In genomic region chr5:14039063-14039462, GRCh38 we compare ENCODE assay signal across 12 cellular contexts.
DNase-seq lines count a peak whose midpoint lies in the region; FAIRE-seq and TF ChIP-seq lines count a peak whose summit lies in the region.
"Had no signal": no experiment of that assay in that cellular context is flagged by ENCODE, and none has a peak within 500 bp of the region (broad histone marks: within the 10 kb centered on the region; RNA-seq: fewer than 3 reads in every experiment).

No MANE protein-coding gene starts in this region.

- TF ChIP-seq POLR2A in esophagus muscularis mucosa (IDR thresholded peaks at IDR 0.05; ENCODE audit: low read depth): no peak

- intact Hi-C loops in esophagus muscularis mucosa (cut with DNase I): no loop called here

- H2AFZ ChIP-seq in osteoblast (ENCODE audit: low read length): no peak overlapping the region

- H3K4me2 ChIP-seq in osteoblast (ENCODE audit: insufficient read depth, low read length): peak overlapping the region; percentile 53

- peaks cover 19 to 32% (median 28%) of the 10 kb centered on the region in 4 donors for H3K4me1 ChIP-seq in esophagus muscularis mucosa
- peaks cover 61% of the 10 kb centered on the region for H3K4me1 ChIP-seq in osteoblast (ENCODE audit: insufficient read depth, low read length)

- FAIRE-seq in RCC 7860 (lab: Jason Lieb, UNC): no peak
- FAIRE-seq: pancreas had no signal

- 82% methylated on average over 7 of the region's 7 CpGs for WGBS in esophagus muscularis mucosa

- H3K79me2 ChIP-seq in osteoblast (ENCODE audit: insufficient read depth, low read length): no peaks in the 10 kb centered on the region

- H3K9me3 ChIP-seq in esophagus muscularis mucosa (no peaks in the 10 kb centered on the region), osteoblast (ENCODE audit: low read depth, low read length) (no peaks in the 10 kb centered on the region)
- H3K9me3 ChIP-seq: gastrocnemius medialis, pancreas had no signal

- H3K27me3 ChIP-seq in esophagus muscularis mucosa (no peaks in the 10 kb centered on the region), osteoblast (ENCODE audit: insufficient read depth, low read length) (no peaks in the 10 kb centered on the region)
- H3K27me3 ChIP-seq: gastrocnemius medialis, pancreas had no signal

- no peak for TF ChIP-seq CTCF in esophagus muscularis mucosa (IDR thresholded peaks at IDR 0.05)
- no peak for TF ChIP-seq CTCF in osteoblast (IDR thresholded peaks at IDR 0.05; ENCODE audit: extremely low read depth, low read depth, low read length)

- H4K20me1 ChIP-seq in osteoblast (ENCODE audit: insufficient read depth, low read length): no peaks in the 10 kb centered on the region

- TF ChIP-seq EP300 in esophagus muscularis mucosa (IDR thresholded peaks at IDR 0.05): no peak

- H3K27ac ChIP-seq in esophagus muscularis mucosa (replicated peaks in 1 of 4) (no peak overlapping the region), osteoblast (ENCODE audit: low read depth, low read length) (peak overlapping the region; percentile 94)
- H3K27ac ChIP-seq: gastrocnemius medialis, pancreas had no signal

- peak; percentile 66 for DNase-seq in EL
- peak; percentile 90 for DNase-seq in RCC 7860 (ENCODE audit: low spot score)
- DNase-seq in esophagus muscularis mucosa (ENCODE audit: extremely low spot score): peak; percentile 68
- peak; percentile 85 for DNase-seq in osteoblast (ENCODE audit: insufficient read length, low spot score, missing footprints)
- DNase-seq in COR-L47 (lab: John Stamatoyannopoulos, UW): no peak
- no peak for DNase-seq in stimulated activated CD4-positive, alpha-beta T cell treated with anti-CD3 and anti-CD28 coated beads, Interleukin-2, amount 100 ng/mL, for 48 hours
- no peak for DNase-seq in NCI-H1105 (lab: John Stamatoyannopoulos, UW)
- no peak for DNase-seq in stimulated activated CD4-positive, alpha-beta T cell treated with anti-CD3 and anti-CD28 coated beads, Interleukin-4, amount 100 ng/mL, for 1 hour
- DNase-seq: activated CD8-positive, alpha-beta T cell treated with anti-CD3 and anti-CD28 coated beads for 36 hours; DND-41; gastrocnemius medialis; pancreas had no signal

- no peak overlapping the region for H3K4me3 ChIP-seq in esophagus muscularis mucosa
- no peak overlapping the region for H3K4me3 ChIP-seq in osteoblast (ENCODE audit: insufficient read depth, low read length)
- H3K4me3 ChIP-seq: gastrocnemius medialis, pancreas had no signal

- H3K36me3 ChIP-seq in esophagus muscularis mucosa (no peaks in the 10 kb centered on the region), osteoblast (ENCODE audit: insufficient read depth, low read length) (no peaks in the 10 kb centered on the region)
- H3K36me3 ChIP-seq: gastrocnemius medialis, pancreas had no signal

Comparison
In these comparisons a context has a peak if more than half of its experiments do, and no peak if none do; other contexts are left out.
1. DNase-seq: peak in EL (single experiment), RCC 7860 (single experiment), esophagus muscularis mucosa (single experiment) and osteoblast (single experiment); none in COR-L47 (single experiment), stimulated activated CD4-positive, alpha-beta T cell treated with anti-CD3 and anti-CD28 coated beads, Interleukin-2, amount 100 ng/mL, for 48 hours (0 of 2), NCI-H1105 (single experiment) and stimulated activated CD4-positive, alpha-beta T cell treated with anti-CD3 and anti-CD28 coated beads, Interleukin-4, amount 100 ng/mL, for 1 hour (single experiment).